In genomic region chr19:14347999-14348889, GRCh38 we compare ENCODE assay signal across 8 cellular contexts. TPM values are rescaled to one million over a fixed set of nuclear protein-coding genes. Genes with fewer than 3 reads are reported as not detected.
A peak's percentile ranks its signal among the peaks of the same experiment; 100 is the strongest.
DNase-seq lines count a peak whose midpoint lies in the region; ATAC-seq, FAIRE-seq and TF ChIP-seq lines count a peak whose summit lies in the region.

No MANE protein-coding gene starts in this region.

- ATAC-seq in CD8-positive, alpha-beta T cell = peak; percentile 82
- peak; percentile 54 for ATAC-seq in T-helper 17 cell
- ATAC-seq in HG03159 (IDR thresholded peaks at IDR 0.05; ENCODE audit: unreplicated experiment) = no peak
- no peak for ATAC-seq in HG02759 (IDR thresholded peaks at IDR 0.05; ENCODE audit: unreplicated experiment)

- no peaks in the 10 kb centered on the region for H3K36me3 ChIP-seq in CD8-positive, alpha-beta T cell (ENCODE audit: insufficient read depth, low read length)
- no peaks in the 10 kb centered on the region for H3K36me3 ChIP-seq in iPS-20b (ENCODE audit: insufficient read depth, low read depth, low read length)

- intact Hi-C loops in CD8-positive, alpha-beta T cell (cut with DNase I, micrococcal nuclease) = loop anchor here (1.0 to 5.0 kb wide), 9 partner anchors 58 to 468 kb away; partner anchors contain the start of gene ASF1B (in 1 of the 2)

- H3K36me3 Mint-ChIP-seq in CD8-positive, alpha-beta T cell = no peaks in the 10 kb centered on the region
- no peaks in the 10 kb centered on the region for H3K36me3 Mint-ChIP-seq in T-helper 17 cell (ENCODE audit: low read depth)

- FAIRE-seq in HTR-8/SVneo (lab: Jason Lieb, UNC) = no peak

- peak overlapping the region; percentile 15 for H3K4me3 Mint-ChIP-seq in CD8-positive, alpha-beta T cell
- H3K4me3 Mint-ChIP-seq in T-helper 17 cell = peak overlapping the region; percentile 74

- no peaks in the 10 kb centered on the region for H3K9me3 ChIP-seq in CD8-positive, alpha-beta T cell (ENCODE audit: low read length)
- no peaks in the 10 kb centered on the region for H3K9me3 ChIP-seq in T-helper 17 cell (ENCODE audit: control insufficient read depth, low read length, poor library complexity, severe bottlenecking)
- no peaks in the 10 kb centered on the region for H3K9me3 ChIP-seq in iPS-20b (ENCODE audit: insufficient read depth, low read depth, low read length)

- CTCF ChIA-PET in CD8-positive, alpha-beta T cell (lab: Charles Lee) = interaction anchor here (0.6 to 4.8 kb wide), 70 partner anchors 10 to 540 kb away, joined by 3 to 50 read pairs (median 4); partner anchors contain the start of genes ADGRE5 and ASF1B

- H3K4me1 Mint-ChIP-seq in CD8-positive, alpha-beta T cell (ENCODE audit: low read depth) = peaks cover 13% of the 10 kb centered on the region
- H3K4me1 Mint-ChIP-seq in T-helper 17 cell = peaks cover 15% of the 10 kb centered on the region

- H3K4me3 ChIP-seq in CD8-positive, alpha-beta T cell (ENCODE audit: low read depth, low read length) = peak overlapping the region; percentile 20
- H3K4me3 ChIP-seq in iPS-20b (ENCODE audit: low read length) = peak overlapping the region; percentile 21; the same call in 1 of the 2 replicates

- no peak overlapping the region for H3K27ac ChIP-seq in CD8-positive, alpha-beta T cell (ENCODE audit: low read depth, low read length)
- no peak overlapping the region for H3K27ac ChIP-seq in iPS-20b (ENCODE audit: low read length)

- H3K9me3 Mint-ChIP-seq in CD8-positive, alpha-beta T cell = no peaks in the 10 kb centered on the region

- no peaks in the 10 kb centered on the region for H3K27me3 ChIP-seq in CD8-positive, alpha-beta T cell (ENCODE audit: insufficient read depth, low read length)
- H3K27me3 ChIP-seq in iPS-20b (ENCODE audit: insufficient read depth, low read length) = no peaks in the 10 kb centered on the region; the same call in 1 of the 2 replicates

- POLR2A ChIA-PET in CD8-positive, alpha-beta T cell (lab: Charles Lee) = interaction anchor here (0.6 to 2.2 kb wide), 4 partner anchors 13 to 276 kb away, joined by 3 to 13 read pairs (median 4); partner anchors contain the start of gene ASF1B

- DNase-seq in CD8-positive, alpha-beta T cell = peak; percentile 31 to 85 (median 62)
- DNase-seq in HTR-8/SVneo (ENCODE audit: insufficient read length, low spot score) (peak; percentile 89), T-helper 17 cell (peak; percentile 53 to 55 (median 54)), astrocyte of the hippocampus (ENCODE audit: low read depth, low spot score) (peak; percentile 78)
- DNase-seq in stimulated activated CD4-positive, alpha-beta T cell treated with anti-CD3 and anti-CD28 coated beads, Interleukin-12 subunit alpha, Interleukin-12 subunit beta, amount 100 ng/mL, for 24 hours (ENCODE audit: low read depth in 2 of 2) = peak; percentile 48 to 59

- H3K9ac ChIP-seq in iPS-20b (ENCODE audit: low read depth, low read length) = peak overlapping the region; percentile 47; the same call in 1 of the 2 replicates

- TF ChIP-seq CTCF in CD8-positive, alpha-beta T cell (IDR thresholded peaks at IDR 0.05) = peak; percentile 92

- H3K4me1 ChIP-seq in CD8-positive, alpha-beta T cell (ENCODE audit: insufficient read depth, low read length) = peaks cover 19% of the 10 kb centered on the region
- no peaks in the 10 kb centered on the region for H3K4me1 ChIP-seq in iPS-20b (ENCODE audit: insufficient read depth, low read length)

- H3K27me3 Mint-ChIP-seq in CD8-positive, alpha-beta T cell (ENCODE audit: low read depth) = no peaks in the 10 kb centered on the region
- no peaks in the 10 kb centered on the region for H3K27me3 Mint-ChIP-seq in T-helper 17 cell

- no peak overlapping the region for H3K27ac Mint-ChIP-seq in CD8-positive, alpha-beta T cell
- peak overlapping the region; percentile 21 for H3K27ac Mint-ChIP-seq in T-helper 17 cell

RNA-seq across cellular contexts. Expression of gene ADGRE5, which starts 33.0 kb away (rescaled TPM):
- 100 to 1,000 TPM; 822 to 834 TPM for total RNA-seq in CD8-positive, alpha-beta T cell
- 1,000 to 10,000 TPM; 1,097 to 1,799 TPM for total RNA-seq in T-helper 17 cell

Comparison
In these comparisons a context has a peak if more than half of its experiments do, and no peak if none do; other contexts are left out.
1. ATAC-seq: peak in CD8-positive, alpha-beta T cell (single experiment) and T-helper 17 cell (single experiment); none in HG03159 (single experiment) and HG02759 (single experiment).
2. Peak in every context shown above with its lines, with median percentiles within 50 percentile points of each other: DNase-seq.